10 cellular contexts compared by ENCODE assay signal in the genomic region with DNA sequence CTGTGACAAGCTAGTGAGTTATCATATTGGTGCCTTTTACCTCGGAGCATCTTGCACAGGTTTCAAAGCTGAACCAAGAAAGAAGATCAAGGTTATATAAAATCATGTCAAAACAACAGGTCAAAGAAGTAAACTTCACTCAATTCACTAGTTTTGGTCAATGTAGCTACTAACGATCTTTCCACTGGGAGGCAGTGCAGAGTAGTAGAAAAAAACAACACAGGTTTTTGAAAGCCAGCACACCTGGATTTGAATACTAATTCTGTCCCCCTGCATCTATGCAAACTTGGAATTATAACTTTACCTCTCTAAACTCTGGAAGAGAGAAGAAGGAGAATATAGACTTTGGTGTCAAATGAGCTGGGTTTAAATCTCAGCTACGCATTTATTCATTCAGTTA.
DNase-seq lines count a peak whose midpoint lies in the region; ATAC-seq and TF ChIP-seq lines count a peak whose summit lies in the region.
"Had no signal": no experiment of that assay in that cellular context is flagged by ENCODE, and none has a peak within 500 bp of the region (broad histone marks: within the 10 kb centered on the region; RNA-seq: fewer than 3 reads in every experiment).

No MANE protein-coding gene starts in this region.

- H3K4me1 Mint-ChIP-seq in HFFc6 (ENCODE audit: low read depth) (peaks cover 19% of the 10 kb centered on the region), nephron progenitor cell (no peaks in the 10 kb centered on the region)

- peak in 2 of 3 experiments; percentile 18 to 21 for DNase-seq in NCI-H1417 (lab: John Stamatoyannopoulos, UW)
- no peak for DNase-seq in NCI-H1417 treated with DMSO at 0.1 percent for 48 hours (lab: John Stamatoyannopoulos, UW)
- DNase-seq in HFFc6, result no peak
- no peak for DNase-seq in brain microvascular endothelial cell
- no peak for DNase-seq in nephron progenitor cell
- no peak for DNase-seq in activated T-cell treated with anti-CD3 and anti-CD28 coated beads, Interleukin-2, amount 50 U/mL, for 48 hours
- DNase-seq in SHP77 (lab: John Stamatoyannopoulos, UW), result no peak
- DNase-seq: activated CD4-positive, alpha-beta T cell treated with anti-CD3 and anti-CD28 coated beads, Interleukin-2, amount 50 U/mL, for 1 hour had no signal

- no peak overlapping the region for H3K27ac ChIP-seq in brain microvascular endothelial cell
- H3K27ac ChIP-seq: right atrium auricular region had no signal

- H3K27me3 Mint-ChIP-seq in HFFc6 (ENCODE audit: insufficient read depth) (no peaks in the 10 kb centered on the region), nephron progenitor cell (ENCODE audit: low read depth, poor library complexity) (no peaks in the 10 kb centered on the region)

- H3K4me3 Mint-ChIP-seq in HFFc6 (no peak overlapping the region), nephron progenitor cell (no peak overlapping the region)

- H3K9me3 Mint-ChIP-seq in HFFc6 (no peaks in the 10 kb centered on the region), nephron progenitor cell (peaks cover 21% of the 10 kb centered on the region)

- no peak for ATAC-seq in GM21381 (IDR thresholded peaks at IDR 0.05; ENCODE audit: unreplicated experiment)

- H3K36me3 Mint-ChIP-seq in HFFc6 (ENCODE audit: low read depth) (no peaks in the 10 kb centered on the region), nephron progenitor cell (ENCODE audit: low read depth) (no peaks in the 10 kb centered on the region)

- no peaks in the 10 kb centered on the region for H3K36me3 ChIP-seq in brain microvascular endothelial cell (replicated peaks)
- H3K36me3 ChIP-seq: right atrium auricular region had no signal

- H3K27ac Mint-ChIP-seq in HFFc6, result no peak overlapping the region
- no peak overlapping the region for H3K27ac Mint-ChIP-seq in nephron progenitor cell

- in situ Hi-C loops in brain microvascular endothelial cell (cut with HindIII; ENCODE audit: low pct_ligation_motif_present, low sequenced_read_pairs), result no loop called here

- no peaks in the 10 kb centered on the region for H3K27me3 ChIP-seq in brain microvascular endothelial cell (replicated peaks)
- H3K27me3 ChIP-seq: right atrium auricular region had no signal

- TF ChIP-seq CTCF in HFFc6 (IDR thresholded peaks at IDR 0.05) (peak; percentile 71), brain microvascular endothelial cell (IDR thresholded peaks at IDR 0.05; ENCODE audit: low read depth, low read length, missing control alignments) (peak; percentile 44), nephron progenitor cell (IDR thresholded peaks at IDR 0.05) (peak; percentile 25)

- H3K4me3 ChIP-seq in brain microvascular endothelial cell (ENCODE audit: low read depth, low read length), result no peak overlapping the region
- H3K4me3 ChIP-seq: right atrium auricular region had no signal

Comparison
In these comparisons a context has a peak if more than half of its experiments do, and no peak if none do; other contexts are left out.
1. DNase-seq: peak in NCI-H1417 (2 of 3); none in NCI-H1417 treated with DMSO at 0.1 percent for 48 hours (single experiment), HFFc6 (single experiment), brain microvascular endothelial cell (single experiment), nephron progenitor cell (single experiment), activated T-cell treated with anti-CD3 and anti-CD28 coated beads, Interleukin-2, amount 50 U/mL, for 48 hours (0 of 2) and SHP77 (0 of 2).
2. Peak in every context shown above with its lines, with median percentiles within 50 percentile points of each other: CTCF ChIP-seq.